Comparison of ENCODE assay signal across 15 cellular contexts in the genomic region with DNA sequence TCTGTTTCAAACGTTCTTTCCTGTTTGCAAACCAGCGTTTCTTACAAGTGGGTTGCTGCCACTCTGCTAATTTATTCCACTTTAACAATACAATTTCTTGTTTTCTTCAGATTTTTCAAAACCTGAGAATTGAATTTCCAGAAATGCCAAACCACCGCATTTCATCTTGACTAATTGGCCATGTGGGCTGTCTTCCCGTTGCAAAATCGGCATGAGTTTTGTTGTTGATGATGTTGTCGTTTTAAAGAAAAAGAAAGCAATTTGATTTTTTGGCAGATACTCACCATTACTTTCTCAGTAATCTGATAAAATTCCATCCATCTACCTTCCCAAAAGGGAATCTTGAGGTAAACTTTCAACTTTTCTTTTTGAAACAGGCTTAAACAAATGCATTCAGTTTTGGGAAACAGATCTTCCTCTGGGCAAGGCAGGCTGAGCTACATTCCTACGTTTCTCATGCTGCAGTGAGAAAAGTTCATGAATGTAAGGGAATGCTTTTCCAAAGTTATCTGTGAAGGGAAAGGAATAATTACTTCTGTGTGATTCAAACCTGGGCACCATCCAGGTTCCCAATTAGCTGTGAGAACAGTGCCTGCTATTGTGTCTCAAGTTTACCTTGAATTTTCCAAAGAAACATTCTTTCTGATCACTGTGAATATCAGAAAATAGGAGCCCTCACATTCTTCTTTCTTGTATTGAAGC.
A peak's percentile ranks its signal among the peaks of the same experiment; 100 is the strongest.
DNase-seq lines count a peak whose midpoint lies in the region; ATAC-seq and TF ChIP-seq lines count a peak whose summit lies in the region.
"Had no signal": no experiment of that assay in that cellular context is flagged by ENCODE, and none has a peak within 500 bp of the region (broad histone marks: within the 10 kb centered on the region; RNA-seq: fewer than 3 reads in every experiment).

No MANE protein-coding gene starts in this region.

- DNase-seq in NCI-H1048 (lab: John Stamatoyannopoulos, UW) = peak; percentile 11
- DNase-seq in choroid plexus epithelial cell (ENCODE audit: low read depth) = peak; percentile 23
- no peak for DNase-seq in mesothelial cell of epicardium (ENCODE audit: low spot score in 2 of 2, unreplicated experiment in 2 of 2)
- DNase-seq in aorta = no peak
- DNase-seq in DMS 273 (lab: John Stamatoyannopoulos, UW; ENCODE audit: unreplicated experiment) = no peak
- DNase-seq in stimulated activated naive CD8-positive, alpha-beta T cell treated with anti-CD3 and anti-CD28 coated beads, Interleukin-15, amount 100 ng/mL, for 72 hours = no peak
- no peak for DNase-seq in OCI-LY7 (ENCODE audit: low spot score)
- DNase-seq: activated T-cell treated with anti-CD3 and anti-CD28 coated beads, Interleukin-2, amount 50 U/mL, for 1 hour; CD4-positive, alpha-beta T cell; KG1; NCI-H1436 treated with DMSO at 0.1 percent for 48 hours; NCI-H446 treated with DMSO at 0.1 percent for 48 hours; spleen; stomach had no signal

- H3K27me3 ChIP-seq in aorta (ENCODE audit: control insufficient read depth in 1 of 2, insufficient read depth in 2 of 2, low read length in 1 of 2) = no peaks in the 10 kb centered on the region
- H3K27me3 ChIP-seq: spleen, stomach had no signal

- no peaks in the 10 kb centered on the region for H3K27me3 Mint-ChIP-seq in mesothelial cell of epicardium (ENCODE audit: low read depth)
- peaks cover 2% of the 10 kb centered on the region for H3K27me3 Mint-ChIP-seq in stimulated activated naive CD8-positive, alpha-beta T cell treated with anti-CD3 and anti-CD28 coated beads, Interleukin-15, amount 100 ng/mL, for 72 hours

- H3K27ac Mint-ChIP-seq in mesothelial cell of epicardium = peak overlapping the region; percentile 95
- H3K27ac Mint-ChIP-seq in stimulated activated naive CD8-positive, alpha-beta T cell treated with anti-CD3 and anti-CD28 coated beads, Interleukin-15, amount 100 ng/mL, for 72 hours = no peak overlapping the region
- H3K27ac Mint-ChIP-seq: CD4-positive, alpha-beta T cell had no signal

- 15 to 19% methylated on average over 7 of the region's 7 CpGs for WGBS in aorta, 2 donors

- peak overlapping the region; percentile 26 for H3K4me3 ChIP-seq in choroid plexus epithelial cell (ENCODE audit: low read depth, low read length)
- H3K4me3 ChIP-seq in aorta (ENCODE audit: low read length in 2 of 2) = peak overlapping the region; percentile 10 to 14
- H3K4me3 ChIP-seq in OCI-LY7 (ENCODE audit: low read depth, low read length, poor library complexity, severe bottlenecking) = no peak overlapping the region
- H3K4me3 ChIP-seq: spleen, stomach had no signal

- no peak for ATAC-seq in aorta (ENCODE audit: low FRiP score)
- ATAC-seq in stimulated activated naive CD8-positive, alpha-beta T cell treated with anti-CD3 and anti-CD28 coated beads, Interleukin-15, amount 100 ng/mL, for 72 hours = no peak

- no peak for TF ChIP-seq CTCF in choroid plexus epithelial cell (conservative IDR thresholded peaks at IDR 0.05; ENCODE audit: low read depth, low read length)
- no peak for TF ChIP-seq CTCF in mesothelial cell of epicardium (IDR thresholded peaks at IDR 0.05; ENCODE audit: unreplicated experiment)
- no peak for TF ChIP-seq CTCF in OCI-LY7 (conservative IDR thresholded peaks at IDR 0.05; ENCODE audit: low read length)

- peaks cover 4% of the 10 kb centered on the region for H3K36me3 Mint-ChIP-seq in mesothelial cell of epicardium

- H4K20me1 ChIP-seq in OCI-LY7 (ENCODE audit: insufficient read depth, low read length) = no peaks in the 10 kb centered on the region

- H3K36me3 ChIP-seq in aorta (ENCODE audit: control insufficient read depth in 1 of 2, insufficient read depth in 2 of 2, low read length in 1 of 2) = no peaks in the 10 kb centered on the region
- no peaks in the 10 kb centered on the region for H3K36me3 ChIP-seq in OCI-LY7 (ENCODE audit: insufficient read depth, low read length)
- H3K36me3 ChIP-seq: neutrophil, spleen, stomach had no signal

- H3K9me3 Mint-ChIP-seq in mesothelial cell of epicardium = peaks cover 21% of the 10 kb centered on the region
- H3K9me3 Mint-ChIP-seq in stimulated activated naive CD8-positive, alpha-beta T cell treated with anti-CD3 and anti-CD28 coated beads, Interleukin-15, amount 100 ng/mL, for 72 hours = no peaks in the 10 kb centered on the region
- H3K9me3 Mint-ChIP-seq: CD4-positive, alpha-beta T cell had no signal

- H3K4me1 Mint-ChIP-seq in mesothelial cell of epicardium = peaks cover 34% of the 10 kb centered on the region
- no peaks in the 10 kb centered on the region for H3K4me1 Mint-ChIP-seq in stimulated activated naive CD8-positive, alpha-beta T cell treated with anti-CD3 and anti-CD28 coated beads, Interleukin-15, amount 100 ng/mL, for 72 hours

- no peaks in the 10 kb centered on the region for H3K9me3 ChIP-seq in aorta (ENCODE audit: control insufficient read depth, low read length)
- H3K9me3 ChIP-seq in OCI-LY7 (ENCODE audit: low read length) = no peaks in the 10 kb centered on the region
- H3K9me3 ChIP-seq: neutrophil, spleen, stomach had no signal

- H3K4me1 ChIP-seq in aorta (ENCODE audit: control insufficient read depth in 1 of 2, insufficient read depth in 2 of 2, low read length in 2 of 2) (no peaks in the 10 kb centered on the region), OCI-LY7 (ENCODE audit: insufficient read depth, low read length, poor library complexity, severe bottlenecking) (no peaks in the 10 kb centered on the region)
- H3K4me1 ChIP-seq: spleen had no signal

- H3K27ac ChIP-seq in aorta (ENCODE audit: low read depth in 1 of 2, low read length in 2 of 2) = no peak overlapping the region
- no peak overlapping the region for H3K27ac ChIP-seq in OCI-LY7 (ENCODE audit: low read depth, low read length, poor library complexity, severe bottlenecking)
- H3K27ac ChIP-seq: neutrophil, spleen had no signal

- CTCF ChIA-PET in OCI-LY7 (lab: Charles Lee; ENCODE audit: unreplicated experiment) = no interaction called here

- no peak overlapping the region for H3K4me3 Mint-ChIP-seq in mesothelial cell of epicardium
- H3K4me3 Mint-ChIP-seq in stimulated activated naive CD8-positive, alpha-beta T cell treated with anti-CD3 and anti-CD28 coated beads, Interleukin-15, amount 100 ng/mL, for 72 hours = no peak overlapping the region
- H3K4me3 Mint-ChIP-seq: CD4-positive, alpha-beta T cell had no signal

- H2AFZ ChIP-seq in OCI-LY7 (ENCODE audit: low read length) = no peak overlapping the region

- POLR2A ChIA-PET in OCI-LY7 (lab: Charles Lee) = no interaction called here

- H3K79me2 ChIP-seq in OCI-LY7 (ENCODE audit: insufficient read depth, low read depth, low read length) = no peaks in the 10 kb centered on the region

- BruUV-seq in OCI-LY7 (replicated peaks; lab: Mats Ljungman, UMichigan) = no TSS peak

- H3K4me2 ChIP-seq in OCI-LY7 (ENCODE audit: low read length) = no peak overlapping the region

- H3K9me2 ChIP-seq in OCI-LY7 (ENCODE audit: insufficient read depth, low read length) = no peaks in the 10 kb centered on the region

- intact Hi-C loops in aorta (cut with DNase I) (no loop called here), OCI-LY7 (cut with micrococcal nuclease; ENCODE audit: unreplicated experiment) (no loop called here)

Comparison
In these comparisons a context has a peak if more than half of its experiments do, and no peak if none do; other contexts are left out.
1. DNase-seq: peak in NCI-H1048 (single experiment) and choroid plexus epithelial cell (single experiment); none in mesothelial cell of epicardium (0 of 2), aorta (0 of 2), DMS 273 (single experiment), stimulated activated naive CD8-positive, alpha-beta T cell treated with anti-CD3 and anti-CD28 coated beads, Interleukin-15, amount 100 ng/mL, for 72 hours (0 of 2) and OCI-LY7 (single experiment).